In genomic region chr1:178500936-178501554, GRCh38 we compare ENCODE assay signal across 1 cellular context.
TF ChIP-seq lines count a peak whose summit lies in the region.

No MANE protein-coding gene starts in this region.

TF ChIP-seq in H1, 55 proteins besides CTCF, POLR2A, EP300 and RAD21:
- TF ChIP-seq KDM4A (IDR thresholded peaks at IDR 0.05; ENCODE audit: low read depth, low read length, severe bottlenecking) (no peak), BRCA1 (IDR thresholded peaks at IDR 0.05; ENCODE audit: low read depth, low read length) (no peak), BCL11A (IDR thresholded peaks at IDR 0.05; ENCODE audit: low read depth in 2 of 2, low read length in 2 of 2) (no peak), EGR1 (IDR thresholded peaks at IDR 0.05; ENCODE audit: borderline replicate concordance, low read depth, low read length) (no peak), RFX5 (IDR thresholded peaks at IDR 0.05; ENCODE audit: borderline replicate concordance, low read depth, low read length) (no peak), EZH2 (IDR thresholded peaks at IDR 0.05; ENCODE audit: low read depth, low read length, severe bottlenecking) (no peak), NRF1 (IDR thresholded peaks at IDR 0.05; ENCODE audit: low read depth, low read length) (no peak), POU5F1 (IDR thresholded peaks at IDR 0.05; ENCODE audit: low read depth, low read length) (no peak), ASH2L (IDR thresholded peaks at IDR 0.05; ENCODE audit: low read length) (no peak), TAF7 (optimal IDR thresholded peaks at IDR 0.05; ENCODE audit: borderline replicate concordance, low read depth, low read length) (no peak), GTF2F1 (IDR thresholded peaks at IDR 0.05; ENCODE audit: borderline replicate concordance, low read depth, low read length) (no peak), TCF12 (IDR thresholded peaks at IDR 0.05; ENCODE audit: low read depth, low read length) (no peak), SP4 (IDR thresholded peaks at IDR 0.05; ENCODE audit: low read length) (no peak), TBP (IDR thresholded peaks at IDR 0.05; ENCODE audit: low read depth, low read length) (no peak), ATF3 (IDR thresholded peaks at IDR 0.05; ENCODE audit: insufficient read depth, low read depth, low read length) (no peak), CHD1 (IDR thresholded peaks at IDR 0.05; ENCODE audit: low read depth, low read length) (no peak), POLR2AphosphoS5 (IDR thresholded peaks at IDR 0.05; ENCODE audit: low read depth, low read length) (no peak), SIX5 (IDR thresholded peaks at IDR 0.05; ENCODE audit: low read depth, low read length) (no peak), CREB1 (IDR thresholded peaks at IDR 0.05) (no peak), SAP30 (IDR thresholded peaks at IDR 0.05; ENCODE audit: insufficient read depth, insufficient replicate concordance, low read length) (no peak)
